ENCODE assay signal across 10 cellular contexts in the genomic region with DNA sequence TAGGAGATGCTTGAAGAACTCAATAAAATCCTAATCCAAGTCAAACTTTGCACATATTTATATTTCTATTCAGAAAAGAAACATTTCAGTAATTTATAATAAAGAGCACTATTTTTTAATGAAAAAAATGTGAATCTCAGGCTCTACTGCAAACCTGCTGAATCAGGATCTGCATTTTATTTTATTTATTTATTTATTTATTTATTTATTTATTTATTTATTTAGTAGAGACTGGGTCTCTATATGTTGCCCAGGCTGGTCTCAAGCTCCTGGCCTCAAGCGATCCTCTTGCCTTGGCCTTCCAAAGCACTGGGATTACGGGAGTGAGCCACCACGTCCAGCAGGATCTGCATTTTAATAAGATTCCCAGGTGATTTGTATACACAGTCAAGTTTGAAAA. TPM values are rescaled to one million over a fixed set of nuclear protein-coding genes. Genes with fewer than 3 reads are reported as not detected.
"Had no signal": no experiment of that assay in that cellular context is flagged by ENCODE, and none has a peak within 500 bp of the region (broad histone marks: within the 10 kb centered on the region; RNA-seq: fewer than 3 reads in every experiment).

No MANE protein-coding gene starts in this region.

- H3K27ac ChIP-seq: HL-60, KMS-11 had no signal

- H3K9me3 Mint-ChIP-seq: IgD-negative memory B cell had no signal

- H3K4me3 ChIP-seq: K562 had no signal

- DNase-seq: IMR-90, KBM-7, KG1 had no signal

- H3K4me3 Mint-ChIP-seq: IgD-negative memory B cell had no signal

- H3K9ac ChIP-seq: KMS-11 had no signal

- FAIRE-seq: HepG2, K562 had no signal

- ATAC-seq: HepG2, K562 had no signal

- H3K4me2 ChIP-seq: KMS-11 had no signal

- H3K36me3 Mint-ChIP-seq: IgD-negative memory B cell had no signal

RNA-seq across cellular contexts. Expression of a gene that starts 16.0 kb away (rescaled TPM):
- total RNA-seq: HepG2, HT-29, HT1080, IMR-90, K562 had no signal
- polyA plus RNA-seq: HepG2, IgD-negative memory B cell, IMR-90, K562 had no signal
